Comparison of ENCODE assay signal across 8 cellular contexts in genomic region chr2:171433763-171434670, GRCh38. TPM values are rescaled to one million over a fixed set of nuclear protein-coding genes. Genes with fewer than 3 reads are reported as not detected.
DNase-seq lines count a peak whose midpoint lies in the region; ATAC-seq, FAIRE-seq and TF ChIP-seq lines count a peak whose summit lies in the region.

TSS of gene DCAF17 (plus strand) at chr2:171434226. CDS start at chr2:171434578, 352 bp downstream.
TSS of gene METTL8 (minus strand) at chr2:171433990. CDS start at chr2:171392185, 41,805 bp downstream.

- peak within 1 kb of the TSS; percentile 77 to 86 for H3K9ac ChIP-seq in kidney (ENCODE audit: low read length in 2 of 2)

- peak within 1 kb of the TSS; percentile 91 to 94 for H3K4me3 ChIP-seq in kidney (ENCODE audit: low read length in 2 of 2)

- FAIRE-seq in kidney (lab: Jason Lieb, UNC), result no peak

- peak within 1 kb of the TSS; percentile 88 to 93 for H3K27ac ChIP-seq in kidney (ENCODE audit: low read depth in 2 of 2, low read length in 2 of 2)

- no peaks in the 10 kb centered on the region for H3K9me3 ChIP-seq in kidney (ENCODE audit: control insufficient read depth in 1 of 2, low read length in 2 of 2)

- H3K36me3 ChIP-seq in kidney (ENCODE audit: control insufficient read depth in 1 of 2, insufficient read depth in 2 of 2, low read length in 2 of 2), result peaks cover 2 to 7% of the 10 kb centered on the region in 2 donors

- intact Hi-C loops in kidney (cut with DNase I), result no loop called here

- peaks cover 2 to 5% of the 10 kb centered on the region in 2 donors for H3K4me1 ChIP-seq in kidney (ENCODE audit: control insufficient read depth in 1 of 2, insufficient read depth in 1 of 2, low read depth in 1 of 2, low read length in 2 of 2)

- DNase-seq in AML-193 (lab: John Stamatoyannopoulos, UW), result peak; percentile 96
- DNase-seq in NCI-H446 treated with DMSO at 0.1 percent for 48 hours (lab: John Stamatoyannopoulos, UW), result peak; percentile 91
- DNase-seq in activated CD4-positive, CD25-positive, alpha-beta regulatory T cell treated with anti-CD3 and anti-CD28 coated beads, Interleukin-2, amount 50 U/mL, for 72 hours, result peak; percentile 89
- DNase-seq in cerebellar nuclear complex (lab: John Stamatoyannopoulos, UW), result peak; percentile 81 to 93
- peak; percentile 98 for DNase-seq in kidney
- DNase-seq in stimulated activated CD4-positive, alpha-beta T cell treated with anti-CD3 and anti-CD28 coated beads, Interleukin-15, amount 100 ng/mL, for 24 hours, result peak; percentile 95

- ATAC-seq in GM19025 (IDR thresholded peaks at IDR 0.05; ENCODE audit: low read depth, unreplicated experiment) (peak; percentile 92), HG03342 (IDR thresholded peaks at IDR 0.05; ENCODE audit: unreplicated experiment) (peak; percentile 91)

- TF ChIP-seq CTCF in kidney (IDR thresholded peaks at IDR 0.05; ENCODE audit: borderline replicate concordance, extremely low read depth, insufficient read depth), result peak; percentile 12

RNA-seq across cellular contexts. Expression of gene DCAF17, which starts in this region (rescaled TPM):
- total RNA-seq in kidney, result 18.5 TPM
- 4.9 TPM for polyA plus RNA-seq in kidney (ENCODE audit: insufficient read depth, low read depth, low replicate concordance)

RNA-seq across cellular contexts. Expression of gene METTL8, which starts in this region (rescaled TPM):
- total RNA-seq in kidney, result 14.9 TPM
- polyA plus RNA-seq in kidney (ENCODE audit: insufficient read depth, low read depth, low replicate concordance), result 10.8 TPM

Comparison
In these comparisons a context has a peak if more than half of its experiments do, and no peak if none do; other contexts are left out.
1. Peak in every context shown above with its lines: DNase-seq, ATAC-seq, H3K4me3 ChIP-seq and H3K27ac ChIP-seq.